ENCODE assay signal across 8 cellular contexts in genomic region chr1:35807614-35808375, GRCh38. TPM values are rescaled to one million over a fixed set of nuclear protein-coding genes. Genes with fewer than 3 reads are reported as not detected.
DNase-seq lines count a peak whose midpoint lies in the region; ATAC-seq, FAIRE-seq and TF ChIP-seq lines count a peak whose summit lies in the region.

Gene AGO4, plus strand, starts transcription at chr1:35808016. Its CDS starts 401 bp downstream, at chr1:35808417.

- H2BK5ac ChIP-seq in mesendoderm (ENCODE audit: low read length): no peak within 1 kb of the TSS

- peak within 1 kb of the TSS; percentile 90 for H2BK120ac ChIP-seq in mesendoderm (ENCODE audit: low read depth, low read length)

- no peak within 1 kb of the TSS for H3K23ac ChIP-seq in mesendoderm (ENCODE audit: low read length)

- peak within 1 kb of the TSS; percentile 98 for H3K18ac ChIP-seq in mesendoderm (ENCODE audit: low read length)

- no peak within 1 kb of the TSS for H2AK5ac ChIP-seq in mesendoderm (ENCODE audit: low read length)

- H3K4me3 Mint-ChIP-seq in stimulated activated naive B cell treated with anti-CD40 and anti-IgM and Interleukin-4, amounts not matched to agents 10 μg/mL and 1 μg/mL and 100 μg/mL, for 72 hours: peak within 1 kb of the TSS; percentile 83 to 91

- H3K9ac ChIP-seq in mesendoderm (ENCODE audit: low read length): peak within 1 kb of the TSS; percentile 86

- ATAC-seq in stimulated activated naive B cell treated with anti-CD40 and anti-IgM and Interleukin-4, amounts not matched to agents 10 μg/mL and 1 μg/mL and 100 μg/mL, for 72 hours (replicated peaks): peak; percentile 56 to 67

- no peaks in the 10 kb centered on the region for H3K27me3 Mint-ChIP-seq in stimulated activated naive B cell treated with anti-CD40 and anti-IgM and Interleukin-4, amounts not matched to agents 10 μg/mL and 1 μg/mL and 100 μg/mL, for 72 hours

- no peak for FAIRE-seq in GM19239 (lab: Jason Lieb, UNC)

- H4K8ac ChIP-seq in mesendoderm (ENCODE audit: low read depth, low read length): peak within 1 kb of the TSS; percentile 84

- H3K4me2 ChIP-seq in mesendoderm (ENCODE audit: low read length): peak within 1 kb of the TSS; percentile 58

- no peak within 1 kb of the TSS for H2BK15ac ChIP-seq in mesendoderm (replicated peaks; ENCODE audit: low read depth)

- no peaks in the 10 kb centered on the region for H3K79me2 ChIP-seq in mesendoderm (ENCODE audit: control insufficient read depth, insufficient read depth, low read length)

- H3K56ac ChIP-seq in mesendoderm (ENCODE audit: low read length): peak within 1 kb of the TSS; percentile 92

- peaks cover 15 to 47% of the 10 kb centered on the region in 2 donors for H3K4me1 Mint-ChIP-seq in stimulated activated naive B cell treated with anti-CD40 and anti-IgM and Interleukin-4, amounts not matched to agents 10 μg/mL and 1 μg/mL and 100 μg/mL, for 72 hours

- TF ChIP-seq POLR2A in erythroblast (IDR thresholded peaks at IDR 0.05; ENCODE audit: low read length): no peak

- DNase-seq in AG08395 (ENCODE audit: low spot score) (peak; percentile 70), GM19239 (ENCODE audit: insufficient read length, low spot score) (peak; percentile 46), NCI-H2171 (lab: John Stamatoyannopoulos, UW) (peak; percentile 26), erythroblast (lab: John Stamatoyannopoulos, UW) (peak; percentile 46 to 62), mesendoderm (peak; percentile 82), NCI-H2029 treated with DMSO at 0.1 percent for 48 hours (lab: John Stamatoyannopoulos, UW) (no peak)
- DNase-seq in activated T-cell treated with anti-CD3 and anti-CD28 coated beads, Interleukin-2, amount 50 U/mL, for 1 hour: peak; percentile 47
- peak; percentile 34 for DNase-seq in stimulated activated naive B cell treated with anti-CD40 and anti-IgM and Interleukin-4, amounts not matched to agents 10 μg/mL and 1 μg/mL and 100 μg/mL, for 72 hours

- no peaks in the 10 kb centered on the region for H3K27me3 ChIP-seq in mesendoderm (ENCODE audit: insufficient read depth, low read length, poor library complexity)

- H3K36me3 Mint-ChIP-seq in stimulated activated naive B cell treated with anti-CD40 and anti-IgM and Interleukin-4, amounts not matched to agents 10 μg/mL and 1 μg/mL and 100 μg/mL, for 72 hours: no peaks in the 10 kb centered on the region

- H3K4me1 ChIP-seq in mesendoderm (ENCODE audit: control insufficient read depth, low read depth, low read length): no peaks in the 10 kb centered on the region

- H4K5ac ChIP-seq in mesendoderm (ENCODE audit: low read length): no peak within 1 kb of the TSS

- H3K27ac ChIP-seq in mesendoderm (ENCODE audit: low read depth, low read length): peak within 1 kb of the TSS; percentile 75

- H3K27ac Mint-ChIP-seq in stimulated activated naive B cell treated with anti-CD40 and anti-IgM and Interleukin-4, amounts not matched to agents 10 μg/mL and 1 μg/mL and 100 μg/mL, for 72 hours: peak within 1 kb of the TSS; percentile 90

- no peaks in the 10 kb centered on the region for H3K36me3 ChIP-seq in mesendoderm (ENCODE audit: control insufficient read depth, insufficient read depth, low read length)

- no peaks in the 10 kb centered on the region for H3K9me3 Mint-ChIP-seq in stimulated activated naive B cell treated with anti-CD40 and anti-IgM and Interleukin-4, amounts not matched to agents 10 μg/mL and 1 μg/mL and 100 μg/mL, for 72 hours

- H3K4me3 ChIP-seq in mesendoderm (ENCODE audit: low read length): peak within 1 kb of the TSS; percentile 73

- H3K79me1 ChIP-seq in mesendoderm (ENCODE audit: low read length): peaks cover 2% of the 10 kb centered on the region

- H3K4ac ChIP-seq in mesendoderm (ENCODE audit: low read depth, low read length): peak within 1 kb of the TSS; percentile 88

- WGBS in mesendoderm (ENCODE audit: extremely low coverage, insufficient coverage, low lambda C conversion rate): no CpG with 5 or more reads among the region's 94 CpGs

RNA-seq across cellular contexts. Expression of gene AGO4, which starts in this region (rescaled TPM):
- polyA plus RNA-seq in mesendoderm (2013, experiment 1 of 2): 4.7 TPM
- polyA plus RNA-seq in mesendoderm (2013, experiment 2 of 2): 4.9 TPM
